ENCODE assay signal across 9 cellular contexts in genomic region chr9:22240619-22241018, GRCh38.
DNase-seq lines count a peak whose midpoint lies in the region; ATAC-seq and TF ChIP-seq lines count a peak whose summit lies in the region.
"Had no signal": no experiment of that assay in that cellular context is flagged by ENCODE, and none has a peak within 500 bp of the region (broad histone marks: within the 10 kb centered on the region; RNA-seq: fewer than 3 reads in every experiment).

No MANE protein-coding gene starts in this region.

- H3K4me3 ChIP-seq in subcutaneous abdominal adipose tissue (ENCODE audit: low read depth in 1 of 5, low read length in 5 of 5), result no peak overlapping the region

- H3K27me3 ChIP-seq in subcutaneous abdominal adipose tissue (ENCODE audit: control insufficient read depth in 5 of 5, insufficient read depth in 4 of 5, low read length in 5 of 5), result no peaks in the 10 kb centered on the region

- no peak for TF ChIP-seq CTCF in natural killer cell (IDR thresholded peaks at IDR 0.05)

- peaks cover 4% of the 10 kb centered on the region for H3K36me3 Mint-ChIP-seq in natural killer cell treated with Interleukin-12 subunit alpha and Interleukin-12 subunit beta and Interleukin-15 and Interleukin-18, amount 100 ng/mL, for 72 hours
- H3K36me3 Mint-ChIP-seq in natural killer cell, result no peaks in the 10 kb centered on the region
- H3K36me3 Mint-ChIP-seq in activated naive CD8-positive, alpha-beta T cell, result no peaks in the 10 kb centered on the region

- H3K27me3 Mint-ChIP-seq in natural killer cell treated with Interleukin-12 subunit alpha and Interleukin-12 subunit beta and Interleukin-15 and Interleukin-18, amount 100 ng/mL, for 72 hours, result peaks cover 7 to 19% of the 10 kb centered on the region in 2 donors
- peaks cover 0 to 3% of the 10 kb centered on the region in 2 donors for H3K27me3 Mint-ChIP-seq in natural killer cell (ENCODE audit: low read depth in 2 of 2)
- H3K27me3 Mint-ChIP-seq in activated naive CD8-positive, alpha-beta T cell, result peaks cover 2% of the 10 kb centered on the region

- no peaks in the 10 kb centered on the region for H3K9me3 ChIP-seq in subcutaneous abdominal adipose tissue (ENCODE audit: control insufficient read depth in 5 of 5, low read length in 5 of 5)

- peak overlapping the region in 1 of 2 donors; percentile 36 for H3K27ac Mint-ChIP-seq in natural killer cell treated with Interleukin-12 subunit alpha and Interleukin-12 subunit beta and Interleukin-15 and Interleukin-18, amount 100 ng/mL, for 72 hours
- H3K27ac Mint-ChIP-seq in natural killer cell, result no peak overlapping the region
- peak overlapping the region; percentile 42 for H3K27ac Mint-ChIP-seq in activated naive CD8-positive, alpha-beta T cell

- H3K4me3 Mint-ChIP-seq in natural killer cell treated with Interleukin-12 subunit alpha and Interleukin-12 subunit beta and Interleukin-15 and Interleukin-18, amount 100 ng/mL, for 72 hours, result peak overlapping the region; percentile 71
- H3K4me3 Mint-ChIP-seq in natural killer cell, result no peak overlapping the region
- H3K4me3 Mint-ChIP-seq in activated naive CD8-positive, alpha-beta T cell, result peak overlapping the region; percentile 38

- ATAC-seq in natural killer cell treated with Interleukin-12 subunit alpha and Interleukin-12 subunit beta and Interleukin-15 and Interleukin-18, amount 100 ng/mL, for 72 hours, result peak; percentile 61 to 74
- ATAC-seq in natural killer cell, result no peak
- ATAC-seq in HG03060 (IDR thresholded peaks at IDR 0.05; ENCODE audit: low read depth, unreplicated experiment), result peak; percentile 95

- no peak for DNase-seq in natural killer cell treated with Interleukin-12 subunit alpha and Interleukin-12 subunit beta and Interleukin-15 and Interleukin-18, amount 100 ng/mL, for 72 hours (ENCODE audit: low spot score)
- DNase-seq in natural killer cell (no peak), MV-4-11 (lab: John Stamatoyannopoulos, UW) (no peak), activated gamma-delta T cell (lab: John Stamatoyannopoulos, UW) (no peak), SW 1271 (lab: John Stamatoyannopoulos, UW) (no peak)

- H3K9ac ChIP-seq in subcutaneous abdominal adipose tissue (ENCODE audit: low read length in 5 of 5), result peak overlapping the region in 2 of 5 donors; percentile 23 to 46
- H3K9ac ChIP-seq: parathyroid adenoma had no signal

- no peaks in the 10 kb centered on the region for H3K36me3 ChIP-seq in subcutaneous abdominal adipose tissue (ENCODE audit: control insufficient read depth in 5 of 5, insufficient read depth in 5 of 5, low read length in 5 of 5)

- H3K4me1 ChIP-seq in subcutaneous abdominal adipose tissue (ENCODE audit: control insufficient read depth in 5 of 5, insufficient read depth in 5 of 5, low read length in 5 of 5), result peaks cover 0 to 23% (median 13%) of the 10 kb centered on the region in 5 donors
- H3K4me1 ChIP-seq: parathyroid adenoma had no signal

- H3K9me3 Mint-ChIP-seq in natural killer cell treated with Interleukin-12 subunit alpha and Interleukin-12 subunit beta and Interleukin-15 and Interleukin-18, amount 100 ng/mL, for 72 hours, result no peaks in the 10 kb centered on the region
- H3K9me3 Mint-ChIP-seq in natural killer cell, result no peaks in the 10 kb centered on the region
- H3K9me3 Mint-ChIP-seq in activated naive CD8-positive, alpha-beta T cell (ENCODE audit: low read depth), result no peaks in the 10 kb centered on the region

- H3K27ac ChIP-seq in subcutaneous abdominal adipose tissue (ENCODE audit: low read depth, low read length), result peak overlapping the region; percentile 75
- H3K27ac ChIP-seq: parathyroid adenoma had no signal

- H3K4me1 Mint-ChIP-seq in natural killer cell treated with Interleukin-12 subunit alpha and Interleukin-12 subunit beta and Interleukin-15 and Interleukin-18, amount 100 ng/mL, for 72 hours (ENCODE audit: low read depth in 2 of 2), result peaks cover 9 to 36% of the 10 kb centered on the region in 2 donors
- H3K4me1 Mint-ChIP-seq in natural killer cell, result no peaks in the 10 kb centered on the region
- peaks cover 54% of the 10 kb centered on the region for H3K4me1 Mint-ChIP-seq in activated naive CD8-positive, alpha-beta T cell (ENCODE audit: low read depth)

- intact Hi-C loops in natural killer cell (cut with micrococcal nuclease), result loop anchor here (5.0 kb wide), 1 partner anchor 428 kb away; no protein-coding TSS in a partner anchor

Comparison
In these comparisons a context has a peak if more than half of its experiments do, and no peak if none do; other contexts are left out.
1. ATAC-seq: peak in natural killer cell treated with Interleukin-12 subunit alpha and Interleukin-12 subunit beta and Interleukin-15 and Interleukin-18, amount 100 ng/mL, for 72 hours (2 of 2) and HG03060 (single experiment); none in natural killer cell (0 of 3).